ENCODE assay signal across 20 cellular contexts in genomic region chr2:8176837-8177236, GRCh38.
A peak's percentile ranks its signal among the peaks of the same experiment; 100 is the strongest.
DNase-seq lines count a peak whose midpoint lies in the region; ATAC-seq, FAIRE-seq and TF ChIP-seq lines count a peak whose summit lies in the region.
"Had no signal": no experiment of that assay in that cellular context is flagged by ENCODE, and none has a peak within 500 bp of the region (broad histone marks: within the 10 kb centered on the region; RNA-seq: fewer than 3 reads in every experiment).

No MANE protein-coding gene starts in this region.

- FAIRE-seq in GM12891 (lab: Jason Lieb, UNC) (peak; percentile 58), colon (lab: Jason Lieb, UNC) (peak; percentile 36)
- FAIRE-seq: GM18507, HTR-8/SVneo, K562 had no signal

- no peak for TF ChIP-seq POLR2A in GM12891 (IDR thresholded peaks at IDR 0.05; ENCODE audit: low read depth, low read length)

- peak; percentile 19 for DNase-seq in SIG-M5 treated with dmso at 0.1 percent for 504 hours (lab: John Stamatoyannopoulos, UW; ENCODE audit: unreplicated experiment)
- DNase-seq in SIG-M5 (lab: John Stamatoyannopoulos, UW): no peak
- no peak for DNase-seq in GM12891 (ENCODE audit: insufficient read length, low spot score)
- DNase-seq in renal cortical epithelial cell (ENCODE audit: low read depth): peak; percentile 4
- no peak for DNase-seq in sciatic nerve (ENCODE audit: low spot score)
- DNase-seq in ACHN: no peak
- DNase-seq: CD4-positive, CD25-positive, alpha-beta regulatory T cell; DMS53; NCI-H1105; NCI-H1694 treated with DMSO at 0.1 percent for 48 hours; NCI-H446; NCI-H774; OCI-M1; RPMI8226; T-helper 17 cell had no signal

- intact Hi-C loops in sciatic nerve (cut with DNase I): no loop called here

- in situ Hi-C loops in ACHN (cut with HindIII; ENCODE audit: low pct_ligation_motif_present, low pct_unique_long_range_greater_than_20kb, low sequenced_read_pairs): no loop called here

- ATAC-seq in sciatic nerve (no peak), HG03460 (IDR thresholded peaks at IDR 0.05; ENCODE audit: unreplicated experiment) (no peak)
- ATAC-seq: K562, T-helper 17 cell had no signal

TF ChIP-seq in GM12891, 5 proteins besides CTCF, POLR2A, EP300 and RAD21:
- TF ChIP-seq POLR2AphosphoS5 (IDR thresholded peaks at IDR 0.05; ENCODE audit: low read depth, low read length): no peak
- TF ChIP-seq POU2F2 (IDR thresholded peaks at IDR 0.05; ENCODE audit: low read depth, low read length): no peak
- no peak for TF ChIP-seq SPI1 (IDR thresholded peaks at IDR 0.05; ENCODE audit: low read depth, low read length)
- TF ChIP-seq TAF1 (IDR thresholded peaks at IDR 0.05; ENCODE audit: low read depth, low read length): no peak
- no peak for TF ChIP-seq PAX5 (IDR thresholded peaks at IDR 0.05; ENCODE audit: insufficient read depth, low read length, severe bottlenecking)
TF ChIP-seq in GM12891: peak in this region for 0.

Comparison
In these comparisons a context has a peak if more than half of its experiments do, and no peak if none do; other contexts are left out.
1. DNase-seq: peak in SIG-M5 treated with dmso at 0.1 percent for 504 hours (single experiment) and renal cortical epithelial cell (single experiment); none in SIG-M5 (single experiment), GM12891 (single experiment), sciatic nerve (single experiment) and ACHN (single experiment).